Comparison of ENCODE assay signal across 1 cellular context in the genomic region with DNA sequence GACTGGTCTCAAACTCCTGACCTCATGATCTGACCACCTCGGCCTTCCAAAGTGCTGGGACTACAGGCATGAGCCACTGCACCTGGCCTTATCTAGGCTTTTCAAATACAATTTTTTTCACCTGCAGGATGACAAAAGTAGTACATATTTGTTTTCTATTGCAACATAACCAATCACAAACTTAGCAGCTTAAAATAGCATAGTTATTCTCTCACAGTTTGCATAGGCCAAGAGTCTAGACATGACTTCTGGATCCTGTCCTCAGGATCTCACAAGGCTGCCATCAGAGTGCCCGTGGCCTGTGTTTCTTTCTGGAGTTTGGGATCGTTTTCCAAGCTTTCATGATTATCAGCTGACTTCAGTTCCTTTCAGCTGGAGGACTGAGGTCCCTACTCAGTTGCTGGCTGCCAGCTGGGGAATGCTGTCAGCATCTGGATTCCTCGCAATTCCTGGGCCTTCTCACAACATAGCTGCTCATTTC.
TF ChIP-seq lines count a peak whose summit lies in the region.

No MANE protein-coding gene starts in this region.

TF ChIP-seq in IMR-90, 13 proteins besides CTCF, POLR2A, EP300 and RAD21:
- TF ChIP-seq CEBPB (IDR thresholded peaks at IDR 0.05; ENCODE audit: low read depth, low read length) (0 out of 2 replicates have a peak, but pooled peaks have one; percentile 13), NFE2L2 (IDR thresholded peaks at IDR 0.05; ENCODE audit: low read depth, low read length) (no peak)
TF ChIP-seq in IMR-90: peak in this region for 1.
